Comparison of ENCODE assay signal across 8 cellular contexts in the genomic region with DNA sequence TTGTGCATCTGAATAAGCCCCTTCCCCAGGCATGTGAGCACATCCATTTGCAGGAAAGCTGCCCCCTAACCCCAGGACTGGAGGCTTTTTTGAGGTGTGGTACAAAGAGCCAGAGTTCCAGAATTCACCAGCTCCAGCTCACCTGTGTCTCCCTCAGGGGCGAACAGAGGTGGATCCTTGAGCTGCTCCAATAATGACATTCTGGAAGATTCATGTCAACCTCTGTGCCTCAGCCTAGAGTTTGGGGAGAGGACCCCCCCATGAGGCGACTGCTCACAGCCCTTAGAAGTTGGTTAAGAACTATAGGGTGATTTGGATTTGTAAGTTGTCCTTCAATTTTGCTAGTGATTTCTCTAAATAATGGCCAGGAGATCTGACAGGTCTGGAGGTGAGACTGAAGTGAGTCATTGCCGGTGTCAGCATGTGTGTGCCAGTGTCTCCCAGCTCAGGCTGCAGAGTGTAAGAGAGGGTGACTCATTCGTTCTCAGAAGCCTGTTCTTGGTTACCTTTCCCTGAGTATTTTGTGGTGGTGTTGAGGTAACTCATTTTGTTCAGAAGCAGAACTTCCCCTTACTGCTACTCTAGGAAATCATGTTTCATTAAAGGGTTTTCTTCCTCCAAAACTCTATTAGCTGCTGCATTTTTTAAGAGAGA.
DNase-seq lines count a peak whose midpoint lies in the region; ATAC-seq and TF ChIP-seq lines count a peak whose summit lies in the region.

No MANE protein-coding gene starts in this region.

- no peak for DNase-seq in activated CD4-positive, CD25-positive, alpha-beta regulatory T cell (lab: John Stamatoyannopoulos, UW)
- DNase-seq in RPMI8226 (peak; percentile 58), NCI-H2081 (lab: John Stamatoyannopoulos, UW) (no peak), lower leg skin (ENCODE audit: low spot score in 2 of 2) (no peak)
- DNase-seq in stimulated activated CD8-positive, alpha-beta memory T cell treated with anti-CD3 and anti-CD28 coated beads, Interleukin-12 subunit alpha, Interleukin-12 subunit beta, amount 100 ng/mL, for 4 hours (ENCODE audit: low read depth): peak; percentile 3

- WGBS in lower leg skin, 2 donors: 40 to 49% methylated on average over 4 of the region's 4 CpGs

- TF ChIP-seq CTCF in lower leg skin (IDR thresholded peaks at IDR 0.05): no peak

- ATAC-seq in activated CD4-positive, CD25-positive, alpha-beta regulatory T cell treated with anti-CD3 and anti-CD28 coated beads, Interleukin-2, amount 50 U/mL, for 24 hours: peak; percentile 100
- ATAC-seq in HG02973 (IDR thresholded peaks at IDR 0.05; ENCODE audit: unreplicated experiment) (peak; percentile 98), esophagus mucosa (peak; percentile 99)

- no peak for TF ChIP-seq POLR2A in lower leg skin (IDR thresholded peaks at IDR 0.05)

- intact Hi-C loops in lower leg skin (cut with DNase I; ENCODE audit: low total_unique reads): no loop called here

- no peak overlapping the region for H3K4me3 ChIP-seq in lower leg skin (ENCODE audit: low read depth, poor library complexity, severe bottlenecking)

Comparison
In these comparisons a context has a peak if more than half of its experiments do, and no peak if none do; other contexts are left out.
1. DNase-seq: peak in RPMI8226 (single experiment) and stimulated activated CD8-positive, alpha-beta memory T cell treated with anti-CD3 and anti-CD28 coated beads, Interleukin-12 subunit alpha, Interleukin-12 subunit beta, amount 100 ng/mL, for 4 hours (single experiment); none in activated CD4-positive, CD25-positive, alpha-beta regulatory T cell (0 of 4), NCI-H2081 (0 of 2) and lower leg skin (0 of 2).
2. Peak in every context shown above with its lines, with median percentiles within 50 percentile points of each other: ATAC-seq.